2 cellular contexts compared by ENCODE assay signal in genomic region chr10:79299397-79300370, GRCh38.
TF ChIP-seq lines count a peak whose summit lies in the region.

No MANE protein-coding gene starts in this region.

TF ChIP-seq in K562, 482 proteins besides CTCF, POLR2A, EP300 and RAD21:
- TF ChIP-seq RBM22 (IDR thresholded peaks at IDR 0.05; ENCODE audit: low read depth, low read length, poor library complexity, severe bottlenecking) (peak; percentile 3), TSC22D4 (tag; IDR thresholded peaks at IDR 0.05) (no peak)
TF ChIP-seq in K562: peak in this region for 1.

TF ChIP-seq in HepG2, 621 proteins besides CTCF, POLR2A, EP300 and RAD21:
- TF ChIP-seq ZNF724P (CRISPR knock-in tag; IDR thresholded peaks at IDR 0.05; ENCODE audit: borderline replicate concordance) (no peak), ZNF232 (CRISPR knock-in tag; IDR thresholded peaks at IDR 0.05; ENCODE audit: borderline replicate concordance) (no peak), MXI1 (IDR thresholded peaks at IDR 0.05; ENCODE audit: borderline replicate concordance, low read depth, low read length) (no peak), TBP (CRISPR knock-in tag; IDR thresholded peaks at IDR 0.05) (no peak), ARNT (IDR thresholded peaks at IDR 0.05) (no peak), MEIS1 (CRISPR knock-in tag; IDR thresholded peaks at IDR 0.05; ENCODE audit: borderline replicate concordance) (no peak), KLF15 (CRISPR knock-in tag; IDR thresholded peaks at IDR 0.05; ENCODE audit: borderline replicate concordance) (no peak), ZNF552 (CRISPR knock-in tag; IDR thresholded peaks at IDR 0.05; ENCODE audit: borderline replicate concordance) (no peak), TFAP4 (IDR thresholded peaks at IDR 0.05; ENCODE audit: borderline replicate concordance, low read depth) (no peak), ZNF251 (CRISPR knock-in tag; IDR thresholded peaks at IDR 0.05) (no peak), ZSCAN29 (CRISPR knock-in tag; conservative IDR thresholded peaks at IDR 0.05) (no peak), ZNF431 (CRISPR knock-in tag; IDR thresholded peaks at IDR 0.05; ENCODE audit: borderline replicate concordance, low read depth) (no peak), ZFP41 (CRISPR knock-in tag; IDR thresholded peaks at IDR 0.05; ENCODE audit: borderline replicate concordance) (no peak), NR3C1 (CRISPR knock-in tag; IDR thresholded peaks at IDR 0.05) (no peak)
- TF ChIP-seq, protein P1, sequence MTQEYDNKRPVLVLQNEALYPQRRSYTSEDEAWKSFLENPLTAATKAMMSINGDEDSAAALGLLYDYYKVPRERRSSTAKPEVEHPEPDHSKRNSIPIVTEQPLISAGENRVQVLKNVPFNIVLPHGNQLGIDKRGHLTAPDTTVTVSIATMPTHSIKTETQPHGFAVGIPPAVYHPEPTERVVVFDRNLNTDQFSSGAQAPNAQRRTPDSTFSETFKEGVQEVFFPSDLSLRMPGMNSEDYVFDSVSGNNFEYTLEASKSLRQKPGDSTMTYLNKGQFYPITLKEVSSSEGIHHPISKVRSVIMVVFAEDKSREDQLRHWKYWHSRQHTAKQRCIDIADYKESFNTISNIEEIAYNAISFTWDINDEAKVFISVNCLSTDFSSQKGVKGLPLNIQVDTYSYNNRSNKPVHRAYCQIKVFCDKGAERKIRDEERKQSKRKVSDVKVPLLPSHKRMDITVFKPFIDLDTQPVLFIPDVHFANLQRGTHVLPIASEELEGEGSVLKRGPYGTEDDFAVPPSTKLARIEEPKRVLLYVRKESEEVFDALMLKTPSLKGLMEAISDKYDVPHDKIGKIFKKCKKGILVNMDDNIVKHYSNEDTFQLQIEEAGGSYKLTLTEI (CRISPR knock-in tag; conservative IDR thresholded peaks at IDR 0.05): no peak
